Comparison of ENCODE assay signal across 24 cellular contexts in the genomic region with DNA sequence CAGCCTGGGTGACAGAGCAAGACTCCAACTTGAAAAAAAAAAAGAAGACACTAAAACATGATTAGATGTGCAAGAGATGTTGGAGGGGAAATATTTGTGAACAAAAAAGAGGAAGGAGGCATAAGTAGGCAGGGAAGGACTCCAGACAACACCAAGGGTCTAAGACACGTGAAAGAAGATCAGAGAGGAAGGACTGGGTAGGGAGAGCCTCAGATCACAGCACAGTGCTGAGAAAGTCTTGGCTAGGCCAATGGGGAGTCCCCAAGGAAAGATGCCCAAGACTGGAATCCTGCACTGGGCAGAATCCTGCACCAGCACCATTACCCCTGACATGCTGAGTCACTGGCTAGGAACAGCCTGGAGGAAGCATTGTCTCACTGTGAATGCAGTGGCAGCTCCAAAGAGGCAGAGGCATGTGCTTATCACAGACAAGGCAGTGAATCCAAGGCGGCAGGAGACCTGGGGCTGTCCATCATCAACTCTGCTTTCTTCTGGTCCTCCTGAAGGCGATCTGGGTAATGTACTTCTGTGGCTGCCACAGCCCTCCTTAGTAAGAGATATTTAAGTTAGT. TPM values are rescaled to one million over a fixed set of nuclear protein-coding genes. Genes with fewer than 3 reads are reported as not detected.
DNase-seq lines count a peak whose midpoint lies in the region; ATAC-seq, FAIRE-seq and TF ChIP-seq lines count a peak whose summit lies in the region.
"Had no signal": no experiment of that assay in that cellular context is flagged by ENCODE, and none has a peak within 500 bp of the region (broad histone marks: within the 10 kb centered on the region; RNA-seq: fewer than 3 reads in every experiment).

No MANE protein-coding gene starts in this region.

- H3K4me1 Mint-ChIP-seq in endodermal cell = peaks cover 7% of the 10 kb centered on the region
- peaks cover 0 to 2% (median 1%) of the 10 kb centered on the region in 4 donors for H3K4me1 Mint-ChIP-seq in naive thymus-derived CD8-positive, alpha-beta T cell
- H3K4me1 Mint-ChIP-seq: activated CD4-positive, alpha-beta T cell treated with anti-CD3 and anti-CD28 coated beads for 36 hours; immature natural killer cell had no signal

- no peak for TF ChIP-seq EP300 in HepG2 (IDR thresholded peaks at IDR 0.05; ENCODE audit: low read depth in 2 of 2, low read length in 2 of 2)
- no peak for TF ChIP-seq EP300 in HepG2 (CRISPR knock-in tag; IDR thresholded peaks at IDR 0.05; ENCODE audit: borderline replicate concordance)

- intact Hi-C loops in right lobe of liver (cut with DNase I) = no loop called here
- intact Hi-C loops in HepG2 (cut with micrococcal nuclease; ENCODE audit: unreplicated experiment) = no loop called here
- intact Hi-C loops in Panc1 (cut with micrococcal nuclease; ENCODE audit: unreplicated experiment) = no loop called here
- intact Hi-C loops in testis (cut with DNase I; ENCODE audit: low total_unique reads) = no loop called here

- DNase-seq in right lobe of liver = no peak
- DNase-seq in HepG2 (ENCODE audit: low spot score) = no peak
- no peak for DNase-seq in Panc1 (ENCODE audit: low read depth, low spot score)
- peak; percentile 74 for DNase-seq in endodermal cell
- no peak for DNase-seq in stimulated activated CD4-positive, alpha-beta T cell treated with anti-CD3 and anti-CD28 coated beads, Interleukin-4, amount 100 ng/mL, for 24 hours
- DNase-seq in naive thymus-derived CD8-positive, alpha-beta T cell = no peak
- DNase-seq in testis = no peak
- DNase-seq in ureter (ENCODE audit: low spot score) = no peak
- DNase-seq: activated CD4-positive, alpha-beta T cell treated with anti-CD3 and anti-CD28 coated beads for 36 hours; activated CD8-positive, alpha-beta memory T cell treated with anti-CD3 and anti-CD28 coated beads, Interleukin-2, amount 50 U/mL, for 48 hours; activated naive CD4-positive, alpha-beta T cell treated with Interleukin-2 at 50 U/mL for 16 hours; dorsolateral prefrontal cortex; GF-D8; HCEC 1CT; immature natural killer cell; NCI-H2081; NCI-H526; retina; RPMI8226; stomach had no signal

- no peak overlapping the region for H3K4me2 ChIP-seq in HepG2 (ENCODE audit: low read depth, low read length)

- ATAC-seq in right lobe of liver (peak in 3 of 4 donors; percentile 18 to 54 (median 35)), HepG2 (no peak), Panc1 (peak; percentile 79)
- ATAC-seq in naive thymus-derived CD8-positive, alpha-beta T cell = no peak
- ATAC-seq: activated CD4-positive, alpha-beta T cell treated with anti-CD3 and anti-CD28 coated beads for 36 hours had no signal

- H3K36me3 ChIP-seq in right lobe of liver (no peaks in the 10 kb centered on the region), HepG2 (replicated peaks in 1 of 2; ENCODE audit: control insufficient read depth in 1 of 2, insufficient read depth in 2 of 2, low read length in 2 of 2) (no peaks in the 10 kb centered on the region), Panc1 (ENCODE audit: control insufficient read depth, insufficient read depth, low read length) (no peaks in the 10 kb centered on the region), endodermal cell (ENCODE audit: control insufficient read depth, insufficient read depth, low read length) (no peaks in the 10 kb centered on the region), testis (ENCODE audit: low read depth, missing control alignments) (no peaks in the 10 kb centered on the region)
- H3K36me3 ChIP-seq: esophagus muscularis mucosa, stomach had no signal

- CTCF ChIA-PET in HepG2 (lab: Yijun Ruan, JAX; ENCODE audit: low intra/inter-chr PET ratio, low total read pairs) (no interaction called here), Panc1 (lab: Charles Lee) (no interaction called here)

- TF ChIP-seq POLR2A in right lobe of liver (IDR thresholded peaks at IDR 0.05) (no peak), HepG2 (IDR thresholded peaks at IDR 0.05; ENCODE audit: insufficient read depth in 1 of 2, low read depth in 2 of 2, low read length in 2 of 2) (no peak), testis (IDR thresholded peaks at IDR 0.05) (no peak)

- H3K9me3 Mint-ChIP-seq in endodermal cell = no peaks in the 10 kb centered on the region
- peaks cover 0 to 10% (median 3%) of the 10 kb centered on the region in 9 donors for H3K9me3 Mint-ChIP-seq in naive thymus-derived CD8-positive, alpha-beta T cell
- H3K9me3 Mint-ChIP-seq: memory B cell had no signal

- H3K36me3 Mint-ChIP-seq in endodermal cell (ENCODE audit: low read depth) = no peaks in the 10 kb centered on the region
- no peaks in the 10 kb centered on the region for H3K36me3 Mint-ChIP-seq in naive thymus-derived CD8-positive, alpha-beta T cell
- H3K36me3 Mint-ChIP-seq: immature natural killer cell, memory B cell had no signal

- H3K27me3 Mint-ChIP-seq in endodermal cell (ENCODE audit: insufficient read depth) = no peaks in the 10 kb centered on the region
- peaks cover 2 to 27% (median 12%) of the 10 kb centered on the region in 5 donors for H3K27me3 Mint-ChIP-seq in naive thymus-derived CD8-positive, alpha-beta T cell

- H3K9ac ChIP-seq in HepG2 (ENCODE audit: insufficient read depth, low read depth, low read length) = no peak overlapping the region
- H3K9ac ChIP-seq in endodermal cell (ENCODE audit: extremely low read depth, low read length, poor library complexity, severe bottlenecking) = no peak overlapping the region

- in situ Hi-C loops in HepG2 (cut with HindIII; ENCODE audit: extremely low pct_ligation_motif_present, low pct_unique_long_range_greater_than_20kb) = no loop called here
- in situ Hi-C loops in Panc1 (cut with HindIII; ENCODE audit: low pct_unique_long_range_greater_than_20kb, low sequenced_read_pairs) = no loop called here

- H3K4me3 Mint-ChIP-seq in endodermal cell = no peak overlapping the region
- no peak overlapping the region for H3K4me3 Mint-ChIP-seq in naive thymus-derived CD8-positive, alpha-beta T cell
- H3K4me3 Mint-ChIP-seq: activated CD4-positive, alpha-beta T cell treated with anti-CD3 and anti-CD28 coated beads for 36 hours; immature natural killer cell; memory B cell had no signal

- POLR2A ChIA-PET in HepG2 (lab: Yijun Ruan, JAX) (no interaction called here), Panc1 (lab: Charles Lee) (no interaction called here)
- POLR2A ChIA-PET in naive thymus-derived CD8-positive, alpha-beta T cell (lab: Charles Lee) = no interaction called here

- no peaks in the 10 kb centered on the region for H3K9me3 ChIP-seq in right lobe of liver
- no peaks in the 10 kb centered on the region for H3K9me3 ChIP-seq in HepG2 (ENCODE audit: low read length)
- H3K9me3 ChIP-seq in Panc1 (ENCODE audit: control insufficient read depth, insufficient read depth, low read depth, low read length) = no peaks in the 10 kb centered on the region
- H3K9me3 ChIP-seq in endodermal cell (ENCODE audit: control insufficient read depth, low read length) = no peaks in the 10 kb centered on the region
- H3K9me3 ChIP-seq in testis = no peaks in the 10 kb centered on the region
- H3K9me3 ChIP-seq: esophagus muscularis mucosa, stomach had no signal

- H3K79me2 ChIP-seq in HepG2 (ENCODE audit: insufficient read depth, low read length) = no peaks in the 10 kb centered on the region

- no peak for FAIRE-seq in HepG2 (lab: Jason Lieb, UNC)
- FAIRE-seq: GM12892 had no signal

- H4K20me1 ChIP-seq in HepG2 (ENCODE audit: insufficient read depth, low read length) = no peaks in the 10 kb centered on the region; the same call in 1 of the 2 replicates

- H3K27me3 ChIP-seq in right lobe of liver (no peaks in the 10 kb centered on the region), HepG2 (ENCODE audit: control insufficient read depth in 1 of 2, insufficient read depth in 2 of 2, low read length in 2 of 2) (peaks cover 0 to 4% of the 10 kb centered on the region in 2 experiments; a peak in 1 of 5 replicates), Panc1 (ENCODE audit: control insufficient read depth, insufficient read depth, low read length) (no peaks in the 10 kb centered on the region), endodermal cell (ENCODE audit: control insufficient read depth, insufficient read depth, low read length, poor library complexity, severe bottlenecking) (no peaks in the 10 kb centered on the region), testis (no peaks in the 10 kb centered on the region)
- H3K27me3 ChIP-seq: stomach had no signal

- H3K4me1 ChIP-seq in right lobe of liver = no peaks in the 10 kb centered on the region
- H3K4me1 ChIP-seq in HepG2 (ENCODE audit: insufficient read depth, low read length) = no peaks in the 10 kb centered on the region
- no peaks in the 10 kb centered on the region for H3K4me1 ChIP-seq in Panc1 (ENCODE audit: control insufficient read depth, insufficient read depth, low read length)
- H3K4me1 ChIP-seq in endodermal cell (ENCODE audit: control insufficient read depth, insufficient read depth, low read length) = peaks cover 5% of the 10 kb centered on the region
- H3K4me1 ChIP-seq in testis = no peaks in the 10 kb centered on the region
- H3K4me1 ChIP-seq: esophagus muscularis mucosa, stomach had no signal

- no TSS peak for BruUV-seq in HepG2 (replicated peaks; lab: Mats Ljungman, UMichigan)
- no TSS peak for BruUV-seq in Panc1 (replicated peaks; lab: Mats Ljungman, UMichigan)

- no peak overlapping the region for H3K27ac ChIP-seq in right lobe of liver
- no peak overlapping the region for H3K27ac ChIP-seq in HepG2 (ENCODE audit: extremely low read length, insufficient read depth, low read length)
- H3K27ac ChIP-seq in Panc1 (ENCODE audit: low read length) = no peak overlapping the region
- H3K27ac ChIP-seq in endodermal cell (ENCODE audit: low read depth, low read length) = no peak overlapping the region
- no peak overlapping the region for H3K27ac ChIP-seq in testis
- H3K27ac ChIP-seq: dorsolateral prefrontal cortex, esophagus muscularis mucosa, stomach had no signal

- H3K4me3 ChIP-seq in right lobe of liver = no peak overlapping the region
- no peak overlapping the region for H3K4me3 ChIP-seq in HepG2 (replicated peaks in 1 of 3; ENCODE audit: insufficient read depth in 1 of 3, low read depth in 2 of 3, low read length in 3 of 3)
- no peak overlapping the region for H3K4me3 ChIP-seq in Panc1 (ENCODE audit: low read depth in 2 of 2, low read length in 2 of 2)
- no peak overlapping the region for H3K4me3 ChIP-seq in endodermal cell (ENCODE audit: low read length)
- no peak overlapping the region for H3K4me3 ChIP-seq in testis
- H3K4me3 ChIP-seq: esophagus muscularis mucosa, stomach had no signal

- WGBS in right lobe of liver (ENCODE audit: insufficient coverage, low coverage, low lambda C conversion rate, missing lambda C conversion rate) = 25% methylated on average over 3 of the region's 3 CpGs
- 4% methylated on average over 3 of the region's 3 CpGs for WGBS in HepG2 (ENCODE audit: low lambda C conversion rate)
- WGBS in endodermal cell (ENCODE audit: insufficient coverage in 1 of 2, insufficient read length in 1 of 2), 2 experiments = 66 to 77% methylated on average over 3 of the region's 3 CpGs
- WGBS in testis, 2 donors = 59 to 71% methylated on average over 3 of the region's 3 CpGs

- TF ChIP-seq CTCF in right lobe of liver (IDR thresholded peaks at IDR 0.05) (no peak), HepG2 (CRISPR knock-in tag; IDR thresholded peaks at IDR 0.05) (no peak), Panc1 (IDR thresholded peaks at IDR 0.05) (no peak), endodermal cell (conservative IDR thresholded peaks at IDR 0.05) (no peak), testis (IDR thresholded peaks at IDR 0.05) (no peak)

- H2AFZ ChIP-seq in HepG2 (ENCODE audit: low read length) = no peak overlapping the region

- H3K27ac Mint-ChIP-seq in endodermal cell = peak overlapping the region; percentile 27
- H3K27ac Mint-ChIP-seq in naive thymus-derived CD8-positive, alpha-beta T cell = no peak overlapping the region
- H3K27ac Mint-ChIP-seq: activated CD4-positive, alpha-beta T cell treated with anti-CD3 and anti-CD28 coated beads for 36 hours; immature natural killer cell; memory B cell had no signal

- no peak for TF ChIP-seq RAD21 in HepG2 (CRISPR knock-in tag; IDR thresholded peaks at IDR 0.05)

RNA-seq across cellular contexts. Expression of a gene that starts 19.2 kb away (rescaled TPM):
- total RNA-seq in right lobe of liver = under 1 TPM in 1 of 6 experiments, not detected in 5; 0.12 TPM
- total RNA-seq in HepG2 (2016; rRNA removed; fragmentation: Illumina TruSeq; extraction: Trizol) = not detected in 2 replicates
- not detected in 2 replicates for total RNA-seq in HepG2 (2016; cell fraction: cytosol; rRNA removed; fragmentation: Illumina TruSeq; extraction: Trizol; ENCODE audit: low read depth)
- not detected in 2 replicates for total RNA-seq in HepG2 (2016; cell fraction: insoluble cytoplasmic fraction; rRNA removed; fragmentation: Illumina TruSeq; extraction: Trizol)
- total RNA-seq in HepG2 (2016; cell fraction: membrane; rRNA removed; fragmentation: Illumina TruSeq; extraction: Trizol) = not detected in 2 replicates
- not detected in 2 replicates for total RNA-seq in HepG2 (2016; cell fraction: nucleus; rRNA removed; fragmentation: Illumina TruSeq; extraction: Trizol)
- polyA plus RNA-seq in HepG2 (2011; rRNA removed) = not detected in 2 replicates
- not detected in 2 replicates for polyA plus RNA-seq in HepG2 (2011; cell fraction: cytosol; rRNA removed)
- not detected in 2 replicates for polyA plus RNA-seq in HepG2 (2011; cell fraction: nucleus; rRNA removed)
- not detected in 2 replicates for polyA plus RNA-seq in HepG2 (2012)
- polyA plus RNA-seq in HepG2 (2016; cell fraction: cytosol; fragmentation: Illumina TruSeq; extraction: Trizol; ENCODE audit: low read depth) = not detected in 2 replicates
- not detected in 2 replicates for polyA plus RNA-seq in HepG2 (2016; cell fraction: insoluble cytoplasmic fraction; fragmentation: Illumina TruSeq; extraction: Trizol; ENCODE audit: low read depth)
- polyA plus RNA-seq in HepG2 (2016; cell fraction: membrane; fragmentation: Illumina TruSeq; extraction: Trizol; ENCODE audit: low read depth) = not detected in 2 replicates
- not detected in 2 replicates for polyA plus RNA-seq in HepG2 (2016; cell fraction: nucleus; fragmentation: Illumina TruSeq; extraction: Trizol; ENCODE audit: insufficient read depth, low read depth)
- polyA minus RNA-seq in HepG2 (2011; rRNA and poly(A)+ RNA removed; ENCODE audit: low replicate concordance) = 0.33 TPM in 1 of 2 replicates, not detected in the other
- not detected in 2 replicates for polyA minus RNA-seq in HepG2 (2011; cell fraction: cytosol; rRNA and poly(A)+ RNA removed)
- polyA minus RNA-seq in HepG2 (2011; cell fraction: nucleus; rRNA and poly(A)+ RNA removed) = not detected in 2 replicates
- not detected for total RNA-seq in Panc1 (2021; ENCODE audit: unreplicated experiment)
- polyA plus RNA-seq in Panc1 (2012; ENCODE audit: insufficient read length) = not detected
- 1 to 10 TPM; 1.6 to 1.9 TPM for total RNA-seq in endodermal cell
- 1.4 TPM for polyA plus RNA-seq in endodermal cell (2013, experiment 1 of 2)
- 4.0 TPM for polyA plus RNA-seq in endodermal cell (2013, experiment 2 of 2)
- total RNA-seq in naive thymus-derived CD8-positive, alpha-beta T cell = not detected
- not detected for polyA plus RNA-seq in naive thymus-derived CD8-positive, alpha-beta T cell
- not detected for total RNA-seq in testis
- polyA plus RNA-seq in testis (ENCODE audit: insufficient read depth, low read depth, low replicate concordance) = not detected
- total RNA-seq in ureter = not detected
- total RNA-seq: activated CD4-positive, alpha-beta T cell treated with anti-CD3 and anti-CD28 coated beads for 36 hours; esophagus muscularis mucosa; T-helper 2 cell treated with Interferon-gamma antibody and Interleukin-4, amounts not matched to agents 100 ng/mL and 5 ng/mL, for 36 hours had no signal
- polyA plus RNA-seq: immature natural killer cell, stomach had no signal

Comparison
In these comparisons a context has a peak if more than half of its experiments do, and no peak if none do; other contexts are left out.
1. ATAC-seq: peak in right lobe of liver (3 of 4) and Panc1 (single experiment); none in HepG2 (single experiment) and naive thymus-derived CD8-positive, alpha-beta T cell (0 of 2).